Comparison of ENCODE assay signal across 8 cellular contexts in genomic region chr7:143362126-143362961, GRCh38. TPM values are rescaled to one million over a fixed set of nuclear protein-coding genes. Genes with fewer than 3 reads are reported as not detected.
A peak's percentile ranks its signal among the peaks of the same experiment; 100 is the strongest.
DNase-seq lines count a peak whose midpoint lies in the region; TF ChIP-seq lines count a peak whose summit lies in the region.

Gene FAM131B, minus strand, starts transcription at chr7:143362713. Its CDS starts 110 bp downstream, at chr7:143362603.

- peaks cover 9% of the 10 kb centered on the region for H3K36me3 Mint-ChIP-seq in glutamatergic neuron (ENCODE audit: unreplicated experiment)
- peaks cover 10% of the 10 kb centered on the region for H3K36me3 Mint-ChIP-seq in osteocyte (ENCODE audit: unreplicated experiment)

- TF ChIP-seq CTCF in GM10266 (IDR thresholded peaks at IDR 0.05; ENCODE audit: control insufficient read depth, insufficient read depth, low read depth, missing control alignments) (no peak), glutamatergic neuron (IDR thresholded peaks at IDR 0.05; ENCODE audit: partially characterized antibody, unreplicated experiment) (no peak), osteocyte (IDR thresholded peaks at IDR 0.05) (no peak)

- DNase-seq in GM10266 (ENCODE audit: extremely low spot score) (peak; percentile 67), HT-29 (ENCODE audit: low spot score) (no peak), activated T-helper 1 cell treated with Interleukin-2 at 50 U/mL for 16 hours (ENCODE audit: low read depth) (peak; percentile 22), glutamatergic neuron (peak; percentile 65), osteocyte (ENCODE audit: extremely low spot score, unreplicated experiment) (no peak), superior temporal gyrus (ENCODE audit: extremely low spot score) (no peak), H4 (ENCODE audit: low spot score) (no peak), DMS153 treated with DMSO at 0.1 percent for 48 hours (lab: John Stamatoyannopoulos, UW; ENCODE audit: unreplicated experiment) (no peak)

- H3K9me3 Mint-ChIP-seq in glutamatergic neuron (ENCODE audit: unreplicated experiment) = peaks cover 22% of the 10 kb centered on the region
- H3K9me3 Mint-ChIP-seq in osteocyte (ENCODE audit: unreplicated experiment) = no peaks in the 10 kb centered on the region

- H3K27me3 Mint-ChIP-seq in glutamatergic neuron (ENCODE audit: unreplicated experiment) = peaks cover 21% of the 10 kb centered on the region
- H3K27me3 Mint-ChIP-seq in osteocyte (ENCODE audit: unreplicated experiment) = peaks cover 33% of the 10 kb centered on the region

- H3K4me3 Mint-ChIP-seq in glutamatergic neuron (ENCODE audit: unreplicated experiment) (peak within 1 kb of the TSS; percentile 90), osteocyte (ENCODE audit: unreplicated experiment) (peak within 1 kb of the TSS; percentile 92)

- H3K4me1 Mint-ChIP-seq in glutamatergic neuron (ENCODE audit: low read depth, unreplicated experiment) (peaks cover 16% of the 10 kb centered on the region), osteocyte (ENCODE audit: unreplicated experiment) (peaks cover 14% of the 10 kb centered on the region)

- peak within 1 kb of the TSS; percentile 90 for H3K27ac Mint-ChIP-seq in glutamatergic neuron (ENCODE audit: unreplicated experiment)
- H3K27ac Mint-ChIP-seq in osteocyte (ENCODE audit: unreplicated experiment) = peak within 1 kb of the TSS; percentile 32

RNA-seq across cellular contexts. Expression of gene FAM131B, which starts in this region (rescaled TPM):
- 13.2 and 17.6 TPM in 2 replicates for total RNA-seq in HT-29 (2014; rRNA removed; shearing (Covaris generic))
- total RNA-seq in glutamatergic neuron (ENCODE audit: unreplicated experiment) = 111 TPM
- total RNA-seq in osteocyte = 17.0 and 18.4 TPM in 2 replicates
- 2.0 and 3.1 TPM in 2 replicates for total RNA-seq in H4 (2014; rRNA removed; shearing (Covaris generic))

Comparison
In these comparisons a context has a peak if more than half of its experiments do, and no peak if none do; other contexts are left out.
1. DNase-seq: peak in GM10266 (single experiment), activated T-helper 1 cell treated with Interleukin-2 at 50 U/mL for 16 hours (single experiment) and glutamatergic neuron (single experiment); none in HT-29 (single experiment), osteocyte (single experiment), superior temporal gyrus (single experiment), H4 (single experiment) and DMS153 treated with DMSO at 0.1 percent for 48 hours (single experiment).